In the genomic region with DNA sequence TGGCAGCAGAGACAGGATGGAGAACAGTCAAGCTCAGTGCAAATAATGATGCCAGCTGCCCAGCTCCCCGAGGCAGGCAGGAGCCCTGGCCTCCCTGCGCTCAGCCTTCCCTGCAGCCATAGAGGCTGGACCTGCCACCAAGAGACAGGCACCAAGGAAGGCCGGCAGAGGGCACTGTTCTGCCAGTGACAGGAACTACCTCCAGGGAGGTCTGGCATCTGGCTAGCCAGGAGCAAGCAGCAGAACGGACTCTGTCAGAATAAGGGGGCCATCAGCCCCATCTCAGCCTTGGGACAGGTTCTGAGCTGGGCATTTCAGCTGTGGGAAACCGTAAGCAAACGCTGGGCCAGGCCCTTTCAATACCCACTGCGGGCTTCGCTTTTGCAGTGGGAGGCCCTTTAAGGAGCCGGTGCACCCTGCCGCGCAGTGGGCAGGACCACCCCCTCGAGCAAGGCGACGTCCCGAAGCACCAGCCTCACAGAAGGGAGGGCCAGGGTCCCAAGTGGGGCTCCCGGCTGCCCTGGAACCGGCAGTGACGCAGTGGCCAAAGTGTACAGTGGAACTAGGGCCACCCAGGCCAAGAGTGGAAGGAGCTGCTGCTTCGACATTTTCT, we compare ENCODE assay signal across 8 cellular contexts. TPM values are rescaled to one million over a fixed set of nuclear protein-coding genes. Genes with fewer than 3 reads are reported as not detected.
A peak's percentile ranks its signal among the peaks of the same experiment; 100 is the strongest.
DNase-seq lines count a peak whose midpoint lies in the region; ATAC-seq and TF ChIP-seq lines count a peak whose summit lies in the region.

No MANE protein-coding gene starts in this region.

- POLR2A ChIA-PET in CD4-positive, alpha-beta T cell (lab: Charles Lee): interaction anchor here (1.7 kb wide), 1 partner anchor 19 kb away, joined by 4 read pairs; a partner anchor contains a TSS

- DNase-seq in CD4-positive, alpha-beta T cell: peak; percentile 58 to 80 (median 68)
- peak; percentile 65 for DNase-seq in HK-2 (ENCODE audit: unreplicated experiment)
- peak; percentile 55 for DNase-seq in RPMI7951 (ENCODE audit: low read depth)
- DNase-seq in foreskin melanocyte: peak; percentile 43
- peak; percentile 71 to 78 for DNase-seq in tibial nerve (ENCODE audit: low spot score in 2 of 2)

- H3K36me3 ChIP-seq in parathyroid adenoma (ENCODE audit: control insufficient read depth, insufficient read depth, low read length): no peaks in the 10 kb centered on the region
- H3K36me3 ChIP-seq in tibial nerve: peaks cover 0 to 39% (median 0%) of the 10 kb centered on the region in 3 donors

- H3K27ac Mint-ChIP-seq in CD4-positive, alpha-beta T cell: no peak overlapping the region
- H3K27ac Mint-ChIP-seq in activated T-helper 17 cell treated with anti-CD3 and anti-CD28 coated beads, Interleukin-2, amount 50 U/mL, for 72 hours: no peak overlapping the region

- no peak overlapping the region for H3K4me2 ChIP-seq in parathyroid adenoma (ENCODE audit: low read length)

- H3K4me3 Mint-ChIP-seq in CD4-positive, alpha-beta T cell: no peak overlapping the region
- H3K4me3 Mint-ChIP-seq in activated T-helper 17 cell treated with anti-CD3 and anti-CD28 coated beads, Interleukin-2, amount 50 U/mL, for 72 hours: no peak overlapping the region

- H3K4me3 ChIP-seq in parathyroid adenoma (ENCODE audit: low read depth, low read length): no peak overlapping the region
- H3K4me3 ChIP-seq in tibial nerve: no peak overlapping the region

- H3K4me1 Mint-ChIP-seq in CD4-positive, alpha-beta T cell (ENCODE audit: low read depth): peaks cover 4% of the 10 kb centered on the region
- no peaks in the 10 kb centered on the region for H3K4me1 Mint-ChIP-seq in activated T-helper 17 cell treated with anti-CD3 and anti-CD28 coated beads, Interleukin-2, amount 50 U/mL, for 72 hours

- H3K4me1 ChIP-seq in parathyroid adenoma: no peaks in the 10 kb centered on the region
- H3K4me1 ChIP-seq in tibial nerve: peaks cover 0 to 6% (median 0%) of the 10 kb centered on the region in 4 donors

- ATAC-seq in CD4-positive, alpha-beta T cell (ENCODE audit: poor library complexity): peak; percentile 79
- peak; percentile 91 for ATAC-seq in activated T-helper 17 cell treated with anti-CD3 and anti-CD28 coated beads, Interleukin-2, amount 50 U/mL, for 72 hours (replicated peaks)
- ATAC-seq in GM21390 (IDR thresholded peaks at IDR 0.05; ENCODE audit: unreplicated experiment): no peak

- no peak for TF ChIP-seq POLR2A in tibial nerve (IDR thresholded peaks at IDR 0.05)

- H2AFZ ChIP-seq in parathyroid adenoma: no peak overlapping the region

- H3K9ac ChIP-seq in parathyroid adenoma: no peak overlapping the region

- no peaks in the 10 kb centered on the region for H3K9me3 Mint-ChIP-seq in CD4-positive, alpha-beta T cell
- H3K9me3 Mint-ChIP-seq in activated T-helper 17 cell treated with anti-CD3 and anti-CD28 coated beads, Interleukin-2, amount 50 U/mL, for 72 hours: no peaks in the 10 kb centered on the region

- no peak for TF ChIP-seq EP300 in tibial nerve (IDR thresholded peaks at IDR 0.05)

- no peak overlapping the region for H3K27ac ChIP-seq in CD4-positive, alpha-beta T cell (ENCODE audit: low read depth, low read length)
- no peak overlapping the region for H3K27ac ChIP-seq in parathyroid adenoma
- no peak overlapping the region for H3K27ac ChIP-seq in tibial nerve

- no peaks in the 10 kb centered on the region for H3K9me3 ChIP-seq in CD4-positive, alpha-beta T cell (ENCODE audit: control insufficient read depth, low read length)
- H3K9me3 ChIP-seq in parathyroid adenoma (ENCODE audit: control insufficient read depth, low read length): no peaks in the 10 kb centered on the region
- no peaks in the 10 kb centered on the region for H3K9me3 ChIP-seq in tibial nerve

- H3K79me2 ChIP-seq in parathyroid adenoma: no peaks in the 10 kb centered on the region

- peaks cover 10% of the 10 kb centered on the region for H3K27me3 ChIP-seq in CD4-positive, alpha-beta T cell (ENCODE audit: control insufficient read depth, insufficient read depth, low read length)
- H3K27me3 ChIP-seq in parathyroid adenoma (ENCODE audit: control insufficient read depth, insufficient read depth, low read length) (no peaks in the 10 kb centered on the region), tibial nerve (peaks cover 0 to 27% of the 10 kb centered on the region in 2 donors)

- intact Hi-C loops in CD4-positive, alpha-beta T cell (cut with DNase I, micrococcal nuclease): loop anchor here (1.0 kb wide), 2 partner anchors 99 to 221 kb away; no protein-coding TSS in a partner anchor

- 52 to 66% methylated on average over 6 to 16 of the region's 19 CpGs for WGBS in tibial nerve, 2 donors

- CTCF ChIA-PET in CD4-positive, alpha-beta T cell (lab: Charles Lee): interaction anchor here (1.2 to 1.9 kb wide), 3 partner anchors 13 to 98 kb away, joined by 3 to 10 read pairs (median 3); a partner anchor contains a TSS

- peaks cover 2% of the 10 kb centered on the region for H3K36me3 Mint-ChIP-seq in CD4-positive, alpha-beta T cell (ENCODE audit: low read depth)
- H3K36me3 Mint-ChIP-seq in activated T-helper 17 cell treated with anti-CD3 and anti-CD28 coated beads, Interleukin-2, amount 50 U/mL, for 72 hours (ENCODE audit: low read depth): no peaks in the 10 kb centered on the region

- H3K27me3 Mint-ChIP-seq in CD4-positive, alpha-beta T cell: peaks cover 14% of the 10 kb centered on the region
- peaks cover 15% of the 10 kb centered on the region for H3K27me3 Mint-ChIP-seq in activated T-helper 17 cell treated with anti-CD3 and anti-CD28 coated beads, Interleukin-2, amount 50 U/mL, for 72 hours

- TF ChIP-seq CTCF in CD4-positive, alpha-beta T cell (IDR thresholded peaks at IDR 0.05): peak; percentile 75
- peak; percentile 45 for TF ChIP-seq CTCF in parathyroid adenoma (IDR thresholded peaks at IDR 0.05)
- peak; percentile 60 to 82 (median 64) for TF ChIP-seq CTCF in tibial nerve (IDR thresholded peaks at IDR 0.05)

RNA-seq across cellular contexts. Expression of a gene that starts 18.2 kb away (rescaled TPM):
- 10 to 100 TPM; 10.2 to 10.9 TPM for total RNA-seq in CD4-positive, alpha-beta T cell
- 7.6 and 10.3 TPM in 2 replicates for total RNA-seq in RPMI7951 (2014; rRNA removed; shearing (Covaris generic))
- total RNA-seq in activated T-helper 17 cell treated with anti-CD3 and anti-CD28 coated beads, Interleukin-2, amount 50 U/mL, for 72 hours: 10 to 100 TPM; 19.7 to 21.2 TPM
- total RNA-seq in tibial nerve: 10 to 100 TPM in 3 of 4 donors, 1 to 10 TPM in 1; 7.4 to 21.9 (median 14.3) TPM

RNA-seq across cellular contexts. Expression of a gene that starts 54.2 kb away (rescaled TPM):
- total RNA-seq in CD4-positive, alpha-beta T cell: not detected
- total RNA-seq in RPMI7951 (2014; rRNA removed; shearing (Covaris generic)): not detected in 2 replicates
- not detected for total RNA-seq in activated T-helper 17 cell treated with anti-CD3 and anti-CD28 coated beads, Interleukin-2, amount 50 U/mL, for 72 hours
- total RNA-seq in tibial nerve: not detected

RNA-seq across cellular contexts. Expression of a gene that starts 59.1 kb away (rescaled TPM):
- not detected for total RNA-seq in CD4-positive, alpha-beta T cell
- total RNA-seq in RPMI7951 (2014; rRNA removed; shearing (Covaris generic)): not detected in 2 replicates
- total RNA-seq in activated T-helper 17 cell treated with anti-CD3 and anti-CD28 coated beads, Interleukin-2, amount 50 U/mL, for 72 hours: not detected
- total RNA-seq in tibial nerve: not detected
